In the genomic region with DNA sequence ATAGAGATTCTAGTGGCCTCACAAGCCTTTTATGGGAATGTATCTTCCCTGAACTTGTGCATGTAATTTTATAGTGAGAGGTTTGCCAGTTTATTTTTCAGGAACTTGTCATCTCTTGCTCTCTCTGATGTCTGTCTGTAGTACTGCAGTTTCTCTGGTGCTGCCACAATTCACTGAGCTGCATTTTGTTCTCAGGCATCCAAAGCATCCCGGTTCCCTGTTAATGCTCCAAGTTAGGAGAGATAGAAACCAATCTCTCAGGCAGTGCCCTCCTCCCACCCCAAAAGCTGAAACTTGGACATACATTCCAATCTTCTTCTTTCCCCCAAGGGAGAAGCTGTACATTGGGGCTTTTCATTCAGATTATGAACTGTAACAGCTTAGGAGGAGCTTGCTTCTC, we compare ENCODE assay signal across 1 cellular context.
TF ChIP-seq lines count a peak whose summit lies in the region.

No MANE protein-coding gene starts in this region.

TF ChIP-seq in H1, 55 proteins besides CTCF, POLR2A, EP300 and RAD21:
- TF ChIP-seq MAFK (IDR thresholded peaks at IDR 0.05; ENCODE audit: low read depth, low read length): no peak
- no peak for TF ChIP-seq TAF1 (IDR thresholded peaks at IDR 0.05; ENCODE audit: low read depth, low read length)
- TF ChIP-seq TAF7 (optimal IDR thresholded peaks at IDR 0.05; ENCODE audit: borderline replicate concordance, low read depth, low read length): no peak
- no peak for TF ChIP-seq KDM5A (IDR thresholded peaks at IDR 0.05; ENCODE audit: low read length)
- TF ChIP-seq CREB1 (IDR thresholded peaks at IDR 0.05): no peak
- no peak for TF ChIP-seq NRF1 (IDR thresholded peaks at IDR 0.05; ENCODE audit: low read depth, low read length)
- TF ChIP-seq CHD1 (IDR thresholded peaks at IDR 0.05; ENCODE audit: low read depth, low read length): no peak
- no peak for TF ChIP-seq ZNF274 (IDR thresholded peaks at IDR 0.05; ENCODE audit: borderline replicate concordance, extremely low read depth, low read length)
- TF ChIP-seq RXRA (IDR thresholded peaks at IDR 0.05; ENCODE audit: insufficient read depth, low read depth, low read length): no peak
- TF ChIP-seq CTBP2 (IDR thresholded peaks at IDR 0.05; ENCODE audit: borderline replicate concordance, insufficient read depth, insufficient read length, low read length): no peak
- TF ChIP-seq SP2 (IDR thresholded peaks at IDR 0.05; ENCODE audit: low read length): no peak
- no peak for TF ChIP-seq E2F6 (IDR thresholded peaks at IDR 0.05)
- no peak for TF ChIP-seq MAX (IDR thresholded peaks at IDR 0.05)
- no peak for TF ChIP-seq SAP30 (IDR thresholded peaks at IDR 0.05; ENCODE audit: insufficient read depth, insufficient replicate concordance, low read length)
- TF ChIP-seq BCL11A (IDR thresholded peaks at IDR 0.05; ENCODE audit: low read depth in 2 of 2, low read length in 2 of 2): no peak
